33 cellular contexts compared by ENCODE assay signal in genomic region chr4:3208826-3209225, GRCh38.
"Had no signal": no experiment of that assay in that cellular context is flagged by ENCODE, and none has a peak within 500 bp of the region (broad histone marks: within the 10 kb centered on the region; RNA-seq: fewer than 3 reads in every experiment).

No MANE protein-coding gene starts in this region.

- H3K9me3 ChIP-seq: adrenal gland, body of pancreas, breast epithelium, SJSA1, SK-N-SH had no signal

- H3K27me3 ChIP-seq: adrenal gland, body of pancreas, breast epithelium, SJSA1 had no signal

- H3K4me3 ChIP-seq: adrenal gland, body of pancreas, breast epithelium, SJSA1 had no signal

- ATAC-seq: activated CD8-positive, alpha-beta T cell treated with anti-CD3 and anti-CD28 coated beads for 36 hours; activated naive CD4-positive, alpha-beta T cell treated with anti-CD3 and anti-CD28 coated beads, Interleukin-2, amount 50 U/mL, for 72 hours; activated T-cell treated with anti-CD3 and anti-CD28 coated beads, Interleukin-2, amount 50 U/mL, for 72 hours; activated T-helper 17 cell treated with anti-CD3 and anti-CD28 coated beads, Interleukin-2, amount 50 U/mL, for 72 hours; body of pancreas; Panc1 had no signal

- H3K9ac ChIP-seq: SK-N-SH had no signal

- FAIRE-seq: astrocyte, TTC549 had no signal

- H3K4me1 ChIP-seq: breast epithelium, SJSA1 had no signal

- H3K27ac ChIP-seq: adrenal gland, body of pancreas, breast epithelium, SJSA1 had no signal

- DNase-seq: activated CD4-positive, alpha-beta T cell treated with anti-CD3 and anti-CD28 coated beads, Interleukin-2, amount 10 ng/mL, durations not matched to agents 24 days and 14 days; activated CD4-positive, alpha-beta T cell treated with anti-CD3 and anti-CD28 coated beads, Interleukin-2, amount 50 U/mL, for 4 hours; activated CD8-positive, alpha-beta T cell treated with anti-CD3 and anti-CD28 coated beads for 36 hours; activated gamma-delta T cell treated with Interleukin-2 at 50 U/mL for 16 hours; activated naive CD4-positive, alpha-beta T cell treated with anti-CD3 and anti-CD28 coated beads for 36 hours; activated T-cell treated with anti-CD3 and anti-CD28 coated beads, Interleukin-2, amount 50 U/mL, for 1 hour; activated T-cell treated with anti-CD3 and anti-CD28 coated beads, Interleukin-2, amount 50 U/mL, for 72 hours; adrenal gland; body of pancreas; caudate nucleus; Kasumi-1; KG1; MM.1S; MV-4-11; NCI-H1092 treated with DMSO at 0.1 percent for 48 hours; NCI-H1417 treated with DMSO at 0.1 percent for 48 hours; NCI-H187 treated with DMSO at 0.1 percent for 48 hours; NCI-H2081; NCI-H2171 treated with DMSO at 0.1 percent for 48 hours; NCI-H226; NCI-H446 treated with DMSO at 0.1 percent for 48 hours; NCI-H69; NCI-H82; RPMI8226; SHP77 treated with DMSO at 0.1 percent for 48 hours; SK-N-SH had no signal
